1 cellular context compared by ENCODE assay signal in genomic region chr3:33581666-33582065, GRCh38.
TF ChIP-seq lines count a peak whose summit lies in the region.

No MANE protein-coding gene starts in this region.

TF ChIP-seq in H1, 55 proteins besides CTCF, POLR2A, EP300 and RAD21:
- TF ChIP-seq ATF2 (IDR thresholded peaks at IDR 0.05; ENCODE audit: low read length) = no peak
- no peak for TF ChIP-seq KDM1A (IDR thresholded peaks at IDR 0.05; ENCODE audit: borderline replicate concordance, low read length)
- TF ChIP-seq RNF2 (IDR thresholded peaks at IDR 0.05; ENCODE audit: borderline replicate concordance, low read depth, low read length, missing control alignments, poor library complexity, severe bottlenecking) = no peak
- TF ChIP-seq CEBPB (IDR thresholded peaks at IDR 0.05; ENCODE audit: low read depth, low read length) = 0 out of 2 replicates have a peak, but pooled peaks have one; percentile 17
- TF ChIP-seq TAF7 (optimal IDR thresholded peaks at IDR 0.05; ENCODE audit: borderline replicate concordance, low read depth, low read length) = no peak
- TF ChIP-seq SP4 (IDR thresholded peaks at IDR 0.05; ENCODE audit: low read length) = no peak
TF ChIP-seq in H1: peak in this region for 1.
